ENCODE assay signal across 8 cellular contexts in the genomic region with DNA sequence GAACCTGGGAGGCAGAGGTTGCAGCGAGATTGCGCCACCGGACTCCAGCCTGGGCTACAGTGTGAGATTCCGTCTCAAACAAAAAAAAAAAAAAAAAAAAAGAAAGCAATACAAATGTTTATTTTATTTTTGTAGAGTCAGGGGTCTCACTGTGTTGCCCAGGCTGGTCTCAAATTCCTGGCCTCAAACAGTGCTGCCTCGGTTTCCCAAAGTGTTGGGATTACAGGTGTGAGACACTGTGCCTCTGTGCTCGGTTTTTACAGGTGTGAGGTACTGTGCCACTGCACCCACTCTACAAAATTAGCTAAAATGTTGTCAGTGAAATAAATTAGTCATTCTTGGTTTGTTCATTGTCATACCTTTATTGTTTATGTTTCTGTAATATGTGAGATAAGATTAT.
"Had no signal": no experiment of that assay in that cellular context is flagged by ENCODE, and none has a peak within 500 bp of the region (broad histone marks: within the 10 kb centered on the region; RNA-seq: fewer than 3 reads in every experiment).

No MANE protein-coding gene starts in this region.

- DNase-seq: IMR-90, KBM-7, KG1 had no signal

- ATAC-seq: HepG2 had no signal

- H3K27me3 Mint-ChIP-seq: IgD-negative memory B cell had no signal

- H3K27ac ChIP-seq: HL-60, KMS-11 had no signal

- H3K9me3 Mint-ChIP-seq: IgD-negative memory B cell had no signal

- H3K4me2 ChIP-seq: KMS-11 had no signal

- H3K9ac ChIP-seq: KMS-11 had no signal

- H3K27ac Mint-ChIP-seq: IgD-negative memory B cell had no signal

- FAIRE-seq: HepG2, HTR-8/SVneo had no signal
